Comparison of ENCODE assay signal across 9 cellular contexts in the genomic region with DNA sequence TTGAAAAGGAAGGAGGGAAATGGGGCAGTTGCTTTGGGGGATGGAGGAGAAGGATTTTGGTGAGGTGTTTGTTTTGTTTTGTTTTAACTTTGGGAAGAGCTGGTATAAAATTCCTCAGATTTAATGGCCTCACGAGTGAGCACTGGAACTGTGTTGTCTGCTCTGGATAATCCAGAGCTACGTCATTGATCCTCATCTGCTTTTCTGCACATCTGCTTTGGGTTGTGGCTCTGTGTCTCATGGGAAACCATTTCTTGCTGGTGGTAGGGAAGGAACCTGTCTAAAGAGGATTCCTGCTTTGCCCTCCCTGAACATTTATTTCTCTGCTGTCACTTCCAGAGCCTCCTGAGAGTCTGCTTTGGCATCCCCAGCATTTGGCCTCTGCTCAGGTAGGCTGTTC. TPM values are rescaled to one million over a fixed set of nuclear protein-coding genes. Genes with fewer than 3 reads are reported as not detected.
DNase-seq lines count a peak whose midpoint lies in the region; ATAC-seq, FAIRE-seq and TF ChIP-seq lines count a peak whose summit lies in the region.
"Had no signal": no experiment of that assay in that cellular context is flagged by ENCODE, and none has a peak within 500 bp of the region (broad histone marks: within the 10 kb centered on the region; RNA-seq: fewer than 3 reads in every experiment).

No MANE protein-coding gene starts in this region.

- CTCF ChIA-PET in OCI-LY7 (lab: Charles Lee; ENCODE audit: unreplicated experiment): no interaction called here

- peaks cover 43 to 65% (median 52%) of the 10 kb centered on the region in 4 donors for H3K4me1 Mint-ChIP-seq in CD4-positive, CD25-positive, alpha-beta regulatory T cell

- peaks cover 29% of the 10 kb centered on the region for H3K36me3 Mint-ChIP-seq in CD4-positive, CD25-positive, alpha-beta regulatory T cell

- H3K79me2 ChIP-seq in OCI-LY7 (ENCODE audit: insufficient read depth, low read depth, low read length): peaks cover 51% of the 10 kb centered on the region
- H3K79me2 ChIP-seq in osteoblast (ENCODE audit: insufficient read depth, low read length): peaks cover 75% of the 10 kb centered on the region

- peak overlapping the region; percentile 100 for H3K4me3 ChIP-seq in CD4-positive, CD25-positive, alpha-beta regulatory T cell (ENCODE audit: low read depth, low read length)
- H3K4me3 ChIP-seq in OCI-LY7 (ENCODE audit: low read depth, low read length, poor library complexity, severe bottlenecking) (no peak overlapping the region), osteoblast (ENCODE audit: insufficient read depth, low read length) (no peak overlapping the region)

- no peak for TF ChIP-seq CTCF in OCI-LY7 (conservative IDR thresholded peaks at IDR 0.05; ENCODE audit: low read length)
- TF ChIP-seq CTCF in osteoblast (IDR thresholded peaks at IDR 0.05; ENCODE audit: extremely low read depth, low read depth, low read length): no peak

- TF ChIP-seq POLR2A in H54 (IDR thresholded peaks at IDR 0.05; ENCODE audit: low read depth, low read length): no peak

- peak overlapping the region; percentile 95 to 99 (median 98) for H3K4me3 Mint-ChIP-seq in CD4-positive, CD25-positive, alpha-beta regulatory T cell

- no peak for DNase-seq in CD4-positive, CD25-positive, alpha-beta regulatory T cell
- DNase-seq in OCI-LY7 (ENCODE audit: low spot score) (no peak), epithelial cell of prostate (ENCODE audit: low read depth, low spot score) (no peak), osteoblast (ENCODE audit: insufficient read length, low spot score, missing footprints) (no peak), NCI-H2171 (lab: John Stamatoyannopoulos, UW) (no peak), NCI-H1436 treated with DMSO at 0.1 percent for 48 hours (lab: John Stamatoyannopoulos, UW) (no peak), H54 (ENCODE audit: insufficient read length, low spot score) (no peak)
- DNase-seq: GDM1 had no signal

- intact Hi-C loops in OCI-LY7 (cut with micrococcal nuclease; ENCODE audit: unreplicated experiment): no loop called here

- peak overlapping the region; percentile 89 for H3K27ac ChIP-seq in CD4-positive, CD25-positive, alpha-beta regulatory T cell (ENCODE audit: insufficient read depth, low read length, poor library complexity, severe bottlenecking)
- H3K27ac ChIP-seq in OCI-LY7 (ENCODE audit: low read depth, low read length, poor library complexity, severe bottlenecking): no peak overlapping the region
- H3K27ac ChIP-seq in epithelial cell of prostate: peak overlapping the region; percentile 73
- H3K27ac ChIP-seq in osteoblast (ENCODE audit: low read depth, low read length): peak overlapping the region; percentile 49

- POLR2A ChIA-PET in OCI-LY7 (lab: Charles Lee): interaction anchor here (1.0 kb wide), 1 partner anchor 66 kb away, joined by 3 read pairs; no protein-coding TSS in a partner anchor

- H3K9me3 Mint-ChIP-seq in CD4-positive, CD25-positive, alpha-beta regulatory T cell: peaks cover 0 to 1% (median 0%) of the 10 kb centered on the region in 7 donors

- FAIRE-seq in H54 (lab: Jason Lieb, UNC): no peak

- peaks cover 5% of the 10 kb centered on the region for H3K36me3 ChIP-seq in CD4-positive, CD25-positive, alpha-beta regulatory T cell (ENCODE audit: control insufficient read depth, insufficient read depth, low read length)
- peaks cover 8% of the 10 kb centered on the region; the same call in 1 of the 2 replicates for H3K36me3 ChIP-seq in OCI-LY7 (ENCODE audit: insufficient read depth, low read length)
- peaks cover 4% of the 10 kb centered on the region for H3K36me3 ChIP-seq in osteoblast (ENCODE audit: insufficient read depth, low read length)

- H2AFZ ChIP-seq in OCI-LY7 (ENCODE audit: low read length) (no peak overlapping the region), osteoblast (ENCODE audit: low read length) (no peak overlapping the region)

- H3K4me1 ChIP-seq in CD4-positive, CD25-positive, alpha-beta regulatory T cell (ENCODE audit: control insufficient read depth, insufficient read depth, low read length, poor library complexity, severe bottlenecking): peaks cover 74% of the 10 kb centered on the region
- H3K4me1 ChIP-seq in OCI-LY7 (ENCODE audit: insufficient read depth, low read length, poor library complexity, severe bottlenecking): peaks cover 37% of the 10 kb centered on the region
- peaks cover 23% of the 10 kb centered on the region for H3K4me1 ChIP-seq in osteoblast (ENCODE audit: insufficient read depth, low read length)

- H4K20me1 ChIP-seq in OCI-LY7 (ENCODE audit: insufficient read depth, low read length): peaks cover 32% of the 10 kb centered on the region
- peaks cover 20% of the 10 kb centered on the region for H4K20me1 ChIP-seq in osteoblast (ENCODE audit: insufficient read depth, low read length)

- no peaks in the 10 kb centered on the region for H3K9me2 ChIP-seq in OCI-LY7 (ENCODE audit: insufficient read depth, low read length)

- no TSS peak for BruUV-seq in OCI-LY7 (replicated peaks; lab: Mats Ljungman, UMichigan)

- ATAC-seq in CD4-positive, CD25-positive, alpha-beta regulatory T cell (ENCODE audit: low read depth in 2 of 2): no peak
- ATAC-seq in HG03045 (IDR thresholded peaks at IDR 0.05; ENCODE audit: unreplicated experiment): no peak

- H3K4me2 ChIP-seq in OCI-LY7 (ENCODE audit: low read length) (peak overlapping the region; percentile 89; the same call in 1 of the 2 replicates), osteoblast (ENCODE audit: insufficient read depth, low read length) (peak overlapping the region; percentile 97)

- H3K27me3 Mint-ChIP-seq in CD4-positive, CD25-positive, alpha-beta regulatory T cell: no peaks in the 10 kb centered on the region

- peak overlapping the region; percentile 97 to 99 (median 99) for H3K27ac Mint-ChIP-seq in CD4-positive, CD25-positive, alpha-beta regulatory T cell

- no peaks in the 10 kb centered on the region for H3K27me3 ChIP-seq in CD4-positive, CD25-positive, alpha-beta regulatory T cell (ENCODE audit: control insufficient read depth, insufficient read depth, low read length)
- peaks cover 2% of the 10 kb centered on the region for H3K27me3 ChIP-seq in osteoblast (ENCODE audit: insufficient read depth, low read length)

- no peaks in the 10 kb centered on the region for H3K9me3 ChIP-seq in CD4-positive, CD25-positive, alpha-beta regulatory T cell (ENCODE audit: control insufficient read depth in 2 of 2, low read length in 2 of 2)
- no peaks in the 10 kb centered on the region for H3K9me3 ChIP-seq in OCI-LY7 (ENCODE audit: low read length)
- H3K9me3 ChIP-seq in osteoblast (ENCODE audit: low read depth, low read length): no peaks in the 10 kb centered on the region

RNA-seq across cellular contexts. Expression of a gene that starts 3.1 kb away (rescaled TPM):
- 158 TPM for total RNA-seq in CD4-positive, CD25-positive, alpha-beta regulatory T cell
- 10 to 100 TPM; 40.7 to 56.9 (median 48.1) TPM for polyA plus RNA-seq in CD4-positive, CD25-positive, alpha-beta regulatory T cell
- total RNA-seq in OCI-LY7 (2014; rRNA removed; shearing (Covaris generic)): 13.2 and 15.5 TPM in 2 replicates
- total RNA-seq in OCI-LY7 (2022) (15.5 and 16.3 TPM in 2 replicates), osteoblast (23.3 and 26.1 TPM in 2 replicates)
